1 cellular context compared by ENCODE assay signal in the genomic region with DNA sequence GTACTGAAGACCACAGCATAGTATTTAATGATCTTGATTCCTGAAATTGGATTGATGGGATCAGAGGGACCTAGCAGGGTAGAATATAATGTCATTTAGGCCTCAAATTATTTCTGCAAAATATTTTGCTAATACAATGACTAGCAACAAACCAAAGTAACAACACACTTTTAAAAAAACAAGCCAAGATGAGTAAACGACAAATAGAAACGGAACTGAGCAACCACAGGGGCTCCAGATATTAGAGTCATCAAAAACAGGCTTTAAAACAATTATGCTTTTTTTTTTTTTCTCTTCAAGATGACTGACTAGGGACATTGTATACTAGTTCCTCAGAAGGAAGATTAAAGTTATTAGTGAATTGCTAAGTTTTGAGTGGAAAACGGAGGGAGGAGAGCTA.
TF ChIP-seq lines count a peak whose summit lies in the region.

No MANE protein-coding gene starts in this region.

TF ChIP-seq in GM23338, 12 proteins besides CTCF, POLR2A, EP300 and RAD21 (continued from another document):
- TF ChIP-seq, protein P1, sequence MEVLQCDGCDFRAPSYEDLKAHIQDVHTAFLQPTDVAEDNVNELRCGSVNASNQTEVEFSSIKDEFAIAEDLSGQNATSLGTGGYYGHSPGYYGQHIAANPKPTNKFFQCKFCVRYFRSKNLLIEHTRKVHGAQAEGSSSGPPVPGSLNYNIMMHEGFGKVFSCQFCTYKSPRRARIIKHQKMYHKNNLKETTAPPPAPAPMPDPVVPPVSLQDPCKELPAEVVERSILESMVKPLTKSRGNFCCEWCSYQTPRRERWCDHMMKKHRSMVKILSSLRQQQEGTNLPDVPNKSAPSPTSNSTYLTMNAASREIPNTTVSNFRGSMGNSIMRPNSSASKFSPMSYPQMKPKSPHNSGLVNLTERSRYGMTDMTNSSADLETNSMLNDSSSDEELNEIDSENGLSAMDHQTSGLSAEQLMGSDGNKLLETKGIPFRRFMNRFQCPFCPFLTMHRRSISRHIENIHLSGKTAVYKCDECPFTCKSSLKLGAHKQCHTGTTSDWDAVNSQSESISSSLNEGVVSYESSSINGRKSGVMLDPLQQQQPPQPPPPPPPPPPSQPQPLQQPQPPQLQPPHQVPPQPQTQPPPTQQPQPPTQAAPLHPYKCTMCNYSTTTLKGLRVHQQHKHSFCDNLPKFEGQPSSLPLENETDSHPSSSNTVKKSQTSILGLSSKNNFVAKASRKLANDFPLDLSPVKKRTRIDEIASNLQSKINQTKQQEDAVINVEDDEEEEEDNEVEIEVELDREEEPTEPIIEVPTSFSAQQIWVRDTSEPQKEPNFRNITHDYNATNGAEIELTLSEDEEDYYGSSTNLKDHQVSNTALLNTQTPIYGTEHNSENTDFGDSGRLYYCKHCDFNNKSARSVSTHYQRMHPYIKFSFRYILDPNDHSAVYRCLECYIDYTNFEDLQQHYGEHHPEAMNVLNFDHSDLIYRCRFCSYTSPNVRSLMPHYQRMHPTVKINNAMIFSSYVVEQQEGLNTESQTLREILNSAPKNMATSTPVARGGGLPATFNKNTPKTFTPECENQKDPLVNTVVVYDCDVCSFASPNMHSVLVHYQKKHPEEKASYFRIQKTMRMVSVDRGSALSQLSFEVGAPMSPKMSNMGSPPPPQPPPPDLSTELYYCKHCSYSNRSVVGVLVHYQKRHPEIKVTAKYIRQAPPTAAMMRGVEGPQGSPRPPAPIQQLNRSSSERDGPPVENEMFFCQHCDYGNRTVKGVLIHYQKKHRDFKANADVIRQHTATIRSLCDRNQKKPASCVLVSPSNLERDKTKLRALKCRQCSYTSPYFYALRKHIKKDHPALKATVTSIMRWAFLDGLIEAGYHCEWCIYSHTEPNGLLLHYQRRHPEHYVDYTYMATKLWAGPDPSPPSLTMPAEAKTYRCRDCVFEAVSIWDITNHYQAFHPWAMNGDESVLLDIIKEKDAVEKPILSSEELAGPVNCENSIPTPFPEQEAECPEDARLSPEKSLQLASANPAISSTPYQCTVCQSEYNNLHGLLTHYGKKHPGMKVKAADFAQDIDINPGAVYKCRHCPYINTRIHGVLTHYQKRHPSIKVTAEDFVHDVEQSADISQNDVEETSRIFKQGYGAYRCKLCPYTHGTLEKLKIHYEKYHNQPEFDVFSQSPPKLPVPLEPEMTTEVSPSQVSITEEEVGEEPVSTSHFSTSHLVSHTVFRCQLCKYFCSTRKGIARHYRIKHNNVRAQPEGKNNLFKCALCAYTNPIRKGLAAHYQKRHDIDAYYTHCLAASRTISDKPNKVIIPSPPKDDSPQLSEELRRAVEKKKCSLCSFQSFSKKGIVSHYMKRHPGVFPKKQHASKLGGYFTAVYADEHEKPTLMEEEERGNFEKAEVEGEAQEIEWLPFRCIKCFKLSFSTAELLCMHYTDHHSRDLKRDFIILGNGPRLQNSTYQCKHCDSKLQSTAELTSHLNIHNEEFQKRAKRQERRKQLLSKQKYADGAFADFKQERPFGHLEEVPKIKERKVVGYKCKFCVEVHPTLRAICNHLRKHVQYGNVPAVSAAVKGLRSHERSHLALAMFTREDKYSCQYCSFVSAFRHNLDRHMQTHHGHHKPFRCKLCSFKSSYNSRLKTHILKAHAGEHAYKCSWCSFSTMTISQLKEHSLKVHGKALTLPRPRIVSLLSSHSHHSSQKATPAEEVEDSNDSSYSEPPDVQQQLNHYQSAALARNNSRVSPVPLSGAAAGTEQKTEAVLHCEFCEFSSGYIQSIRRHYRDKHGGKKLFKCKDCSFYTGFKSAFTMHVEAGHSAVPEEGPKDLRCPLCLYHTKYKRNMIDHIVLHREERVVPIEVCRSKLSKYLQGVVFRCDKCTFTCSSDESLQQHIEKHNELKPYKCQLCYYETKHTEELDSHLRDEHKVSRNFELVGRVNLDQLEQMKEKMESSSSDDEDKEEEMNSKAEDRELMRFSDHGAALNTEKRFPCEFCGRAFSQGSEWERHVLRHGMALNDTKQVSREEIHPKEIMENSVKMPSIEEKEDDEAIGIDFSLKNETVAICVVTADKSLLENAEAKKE (CRISPR knock-in tag; IDR thresholded peaks at IDR 0.05) = no peak
- TF ChIP-seq CREB1 (CRISPR knock-in tag; IDR thresholded peaks at IDR 0.05; ENCODE audit: low read depth) (no peak), ZNF331 (CRISPR knock-in tag; IDR thresholded peaks at IDR 0.05; ENCODE audit: low read depth) (no peak), EZH2phosphoT487 (IDR thresholded peaks at IDR 0.05; ENCODE audit: unreplicated experiment) (no peak), ZNF114 (CRISPR knock-in tag; IDR thresholded peaks at IDR 0.05) (no peak), NANOG (IDR thresholded peaks at IDR 0.05; ENCODE audit: borderline replicate concordance) (no peak)
- TF ChIP-seq, protein P2, sequence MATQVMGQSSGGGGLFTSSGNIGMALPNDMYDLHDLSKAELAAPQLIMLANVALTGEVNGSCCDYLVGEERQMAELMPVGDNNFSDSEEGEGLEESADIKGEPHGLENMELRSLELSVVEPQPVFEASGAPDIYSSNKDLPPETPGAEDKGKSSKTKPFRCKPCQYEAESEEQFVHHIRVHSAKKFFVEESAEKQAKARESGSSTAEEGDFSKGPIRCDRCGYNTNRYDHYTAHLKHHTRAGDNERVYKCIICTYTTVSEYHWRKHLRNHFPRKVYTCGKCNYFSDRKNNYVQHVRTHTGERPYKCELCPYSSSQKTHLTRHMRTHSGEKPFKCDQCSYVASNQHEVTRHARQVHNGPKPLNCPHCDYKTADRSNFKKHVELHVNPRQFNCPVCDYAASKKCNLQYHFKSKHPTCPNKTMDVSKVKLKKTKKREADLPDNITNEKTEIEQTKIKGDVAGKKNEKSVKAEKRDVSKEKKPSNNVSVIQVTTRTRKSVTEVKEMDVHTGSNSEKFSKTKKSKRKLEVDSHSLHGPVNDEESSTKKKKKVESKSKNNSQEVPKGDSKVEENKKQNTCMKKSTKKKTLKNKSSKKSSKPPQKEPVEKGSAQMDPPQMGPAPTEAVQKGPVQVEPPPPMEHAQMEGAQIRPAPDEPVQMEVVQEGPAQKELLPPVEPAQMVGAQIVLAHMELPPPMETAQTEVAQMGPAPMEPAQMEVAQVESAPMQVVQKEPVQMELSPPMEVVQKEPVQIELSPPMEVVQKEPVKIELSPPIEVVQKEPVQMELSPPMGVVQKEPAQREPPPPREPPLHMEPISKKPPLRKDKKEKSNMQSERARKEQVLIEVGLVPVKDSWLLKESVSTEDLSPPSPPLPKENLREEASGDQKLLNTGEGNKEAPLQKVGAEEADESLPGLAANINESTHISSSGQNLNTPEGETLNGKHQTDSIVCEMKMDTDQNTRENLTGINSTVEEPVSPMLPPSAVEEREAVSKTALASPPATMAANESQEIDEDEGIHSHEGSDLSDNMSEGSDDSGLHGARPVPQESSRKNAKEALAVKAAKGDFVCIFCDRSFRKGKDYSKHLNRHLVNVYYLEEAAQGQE (IDR thresholded peaks at IDR 0.05; ENCODE audit: unreplicated experiment) = no peak
